1 cellular context compared by ENCODE assay signal in the genomic region with DNA sequence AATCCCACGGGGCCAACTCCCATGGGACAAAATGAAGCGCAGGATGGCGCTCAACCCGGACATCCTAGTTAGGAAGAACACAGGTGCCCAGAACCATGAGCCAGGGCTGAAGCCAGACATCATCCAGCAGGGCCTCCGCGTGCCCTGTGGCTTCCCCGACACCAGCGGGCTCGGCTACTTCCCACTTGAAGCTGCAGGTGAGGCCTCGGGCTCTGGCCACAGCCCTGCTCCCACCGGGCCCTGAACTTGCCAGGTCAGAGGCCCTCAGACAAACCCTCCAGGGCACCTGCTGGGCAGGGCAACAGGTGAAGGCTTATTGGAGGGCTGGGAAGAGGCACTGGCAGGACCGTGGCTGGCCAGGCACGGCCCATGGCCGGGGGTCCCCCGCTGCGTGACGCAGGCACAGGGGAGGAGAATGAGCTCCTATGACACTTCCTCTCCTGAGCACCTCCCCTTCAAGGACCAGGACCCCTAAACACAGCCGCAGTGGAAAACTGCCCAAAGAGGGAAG.
TF ChIP-seq lines count a peak whose summit lies in the region.

No MANE protein-coding gene starts in this region.

TF ChIP-seq in HepG2, 621 proteins besides CTCF, POLR2A, EP300 and RAD21:
- TF ChIP-seq MIXL1 (CRISPR knock-in tag; IDR thresholded peaks at IDR 0.05) (no peak), AGO2 (optimal IDR thresholded peaks at IDR 0.05; ENCODE audit: low read depth, low read length) (peak; percentile 85), FOXM1 (CRISPR knock-in tag; IDR thresholded peaks at IDR 0.05) (no peak), AKNA (CRISPR knock-in tag; IDR thresholded peaks at IDR 0.05; ENCODE audit: borderline replicate concordance) (no peak), MED13 (CRISPR knock-in tag; IDR thresholded peaks at IDR 0.05) (no peak), ZNF30 (CRISPR knock-in tag; IDR thresholded peaks at IDR 0.05) (no peak)
